Comparison of ENCODE assay signal across 1 cellular context in the genomic region with DNA sequence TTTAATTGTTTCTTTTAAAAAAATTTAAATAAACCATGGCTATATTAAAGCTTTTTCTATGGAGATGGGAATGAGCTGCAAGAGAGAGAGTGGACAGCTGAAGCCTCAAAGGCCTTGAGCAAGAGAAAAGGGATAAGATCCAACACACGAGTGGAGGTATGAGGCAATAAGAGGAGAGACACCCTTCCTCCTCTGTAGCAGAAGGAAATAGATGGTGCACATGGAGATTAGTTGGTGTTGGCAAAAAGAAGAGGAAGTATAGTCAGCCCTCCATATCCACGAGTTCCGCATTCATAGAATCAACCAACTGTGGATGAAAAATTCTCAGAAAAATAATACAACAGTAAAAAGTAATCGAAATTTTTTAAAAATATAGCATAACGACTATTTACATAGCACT.
TF ChIP-seq lines count a peak whose summit lies in the region.

No MANE protein-coding gene starts in this region.

TF ChIP-seq in SK-N-SH treated with all-trans-retinoic acid at 6 μM for 48 hours, 23 proteins besides CTCF, POLR2A, EP300 and RAD21 (continued from another document):
- TF ChIP-seq, protein P1, sequence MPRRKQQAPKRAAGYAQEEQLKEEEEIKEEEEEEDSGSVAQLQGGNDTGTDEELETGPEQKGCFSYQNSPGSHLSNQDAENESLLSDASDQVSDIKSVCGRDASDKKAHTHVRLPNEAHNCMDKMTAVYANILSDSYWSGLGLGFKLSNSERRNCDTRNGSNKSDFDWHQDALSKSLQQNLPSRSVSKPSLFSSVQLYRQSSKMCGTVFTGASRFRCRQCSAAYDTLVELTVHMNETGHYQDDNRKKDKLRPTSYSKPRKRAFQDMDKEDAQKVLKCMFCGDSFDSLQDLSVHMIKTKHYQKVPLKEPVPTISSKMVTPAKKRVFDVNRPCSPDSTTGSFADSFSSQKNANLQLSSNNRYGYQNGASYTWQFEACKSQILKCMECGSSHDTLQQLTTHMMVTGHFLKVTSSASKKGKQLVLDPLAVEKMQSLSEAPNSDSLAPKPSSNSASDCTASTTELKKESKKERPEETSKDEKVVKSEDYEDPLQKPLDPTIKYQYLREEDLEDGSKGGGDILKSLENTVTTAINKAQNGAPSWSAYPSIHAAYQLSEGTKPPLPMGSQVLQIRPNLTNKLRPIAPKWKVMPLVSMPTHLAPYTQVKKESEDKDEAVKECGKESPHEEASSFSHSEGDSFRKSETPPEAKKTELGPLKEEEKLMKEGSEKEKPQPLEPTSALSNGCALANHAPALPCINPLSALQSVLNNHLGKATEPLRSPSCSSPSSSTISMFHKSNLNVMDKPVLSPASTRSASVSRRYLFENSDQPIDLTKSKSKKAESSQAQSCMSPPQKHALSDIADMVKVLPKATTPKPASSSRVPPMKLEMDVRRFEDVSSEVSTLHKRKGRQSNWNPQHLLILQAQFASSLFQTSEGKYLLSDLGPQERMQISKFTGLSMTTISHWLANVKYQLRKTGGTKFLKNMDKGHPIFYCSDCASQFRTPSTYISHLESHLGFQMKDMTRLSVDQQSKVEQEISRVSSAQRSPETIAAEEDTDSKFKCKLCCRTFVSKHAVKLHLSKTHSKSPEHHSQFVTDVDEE (CRISPR knock-in tag; IDR thresholded peaks at IDR 0.05) = no peak
- TF ChIP-seq PPARA (CRISPR knock-in tag; IDR thresholded peaks at IDR 0.05; ENCODE audit: borderline replicate concordance) (no peak), ARNTL (CRISPR knock-in tag; IDR thresholded peaks at IDR 0.05; ENCODE audit: borderline replicate concordance, low read depth) (no peak), OSR1 (CRISPR knock-in tag; IDR thresholded peaks at IDR 0.05) (no peak), TCF4 (CRISPR knock-in tag; IDR thresholded peaks at IDR 0.05; ENCODE audit: borderline replicate concordance) (no peak), ZNF565 (CRISPR knock-in tag; conservative IDR thresholded peaks at IDR 0.05; ENCODE audit: low read depth) (no peak), ZFP3 (CRISPR knock-in tag; IDR thresholded peaks at IDR 0.05) (no peak), ZNF70 (CRISPR knock-in tag; IDR thresholded peaks at IDR 0.05) (no peak)
